In the genomic region with DNA sequence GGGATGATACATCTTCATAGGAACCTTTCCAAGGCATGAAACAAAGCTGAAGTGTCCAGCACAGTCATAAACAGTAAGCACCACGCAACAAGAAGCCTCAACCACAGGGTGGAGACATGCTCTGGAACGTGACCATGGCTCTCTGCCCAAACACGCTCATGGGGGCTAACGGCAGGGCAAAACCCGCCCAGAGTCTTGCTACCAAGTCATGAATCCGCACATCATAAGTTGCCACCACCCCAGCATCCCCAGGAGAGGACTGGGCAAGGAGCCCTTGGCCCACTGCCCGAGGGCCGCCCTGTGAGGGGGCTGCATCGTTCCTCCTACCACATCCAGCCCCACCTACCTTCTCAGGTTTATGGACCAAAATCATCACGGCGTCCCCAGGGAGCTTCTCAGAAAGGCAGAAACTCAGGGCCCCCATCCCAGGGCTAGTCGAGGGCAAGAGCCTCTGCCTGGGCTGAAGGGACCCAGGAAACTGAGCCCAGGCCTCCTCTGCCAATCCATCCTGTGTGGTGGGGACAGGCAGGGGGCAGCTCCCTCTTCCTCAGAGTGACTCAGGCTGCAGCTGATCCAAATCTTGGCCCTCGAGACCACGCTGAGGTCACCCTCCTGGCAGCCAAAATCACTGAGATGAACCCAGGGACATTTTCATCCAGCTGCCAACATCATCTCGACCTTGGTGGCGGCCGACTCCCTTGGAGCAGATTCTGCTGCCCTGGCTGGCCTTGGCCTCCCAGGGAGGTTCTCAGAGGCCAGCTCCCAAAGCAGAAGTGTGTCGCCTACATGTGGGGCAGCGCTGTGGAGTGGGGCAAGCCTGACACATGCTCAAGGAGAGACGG, we compare ENCODE assay signal across 14 cellular contexts. TPM values are rescaled to one million over a fixed set of nuclear protein-coding genes. Genes with fewer than 3 reads are reported as not detected.
DNase-seq lines count a peak whose midpoint lies in the region; ATAC-seq and TF ChIP-seq lines count a peak whose summit lies in the region.
"Had no signal": no experiment of that assay in that cellular context is flagged by ENCODE, and none has a peak within 500 bp of the region (broad histone marks: within the 10 kb centered on the region; RNA-seq: fewer than 3 reads in every experiment).

No MANE protein-coding gene starts in this region.

- DNase-seq in HFFc6 (peak; percentile 14), WERI-Rb-1 (no peak), right cardiac atrium (peak; percentile 52 to 72 (median 64)), tibial nerve (ENCODE audit: low spot score in 2 of 2) (peak; percentile 49 to 70)
- DNase-seq in activated T-helper 1 cell treated with anti-CD3 and anti-CD28 coated beads, Interleukin-12 subunit alpha, Interleukin-12 subunit beta, Interleukin-2, Interleukin-4 antibody, amounts not matched to agents 30 ng/mL and 10 ng/mL and 1 ng/mL, durations not matched to agents 14 hours and 24 hours and 36 hours (ENCODE audit: low spot score) = no peak
- DNase-seq: activated CD8-positive, alpha-beta T cell treated with anti-CD3 and anti-CD28 coated beads for 36 hours; activated naive CD8-positive, alpha-beta T cell treated with anti-CD3 and anti-CD28 coated beads, Interleukin-2, amount 10 ng/mL, durations not matched to agents 7 days and 5 days; DMS153; NCI-H446; T-cell had no signal

- H3K27ac ChIP-seq in WERI-Rb-1 (no peak overlapping the region), right cardiac atrium (ENCODE audit: low read length) (no peak overlapping the region), tibial nerve (peak overlapping the region; percentile 11 to 73 (median 51))
- H3K27ac ChIP-seq: dorsolateral prefrontal cortex had no signal

- TF ChIP-seq POLR2A in tibial nerve (IDR thresholded peaks at IDR 0.05) = no peak

- H3K36me3 Mint-ChIP-seq in HFFc6 (ENCODE audit: low read depth) = no peaks in the 10 kb centered on the region
- H3K36me3 Mint-ChIP-seq in activated T-helper 1 cell treated with anti-CD3 and anti-CD28 coated beads, Interleukin-12 subunit alpha, Interleukin-12 subunit beta, Interleukin-2, Interleukin-4 antibody, amounts not matched to agents 30 ng/mL and 10 ng/mL and 1 ng/mL, durations not matched to agents 14 hours and 24 hours and 36 hours (ENCODE audit: low read depth) = no peaks in the 10 kb centered on the region
- H3K36me3 Mint-ChIP-seq: activated naive CD8-positive, alpha-beta T cell treated with anti-CD3 and anti-CD28 coated beads, Interleukin-2, amount 10 ng/mL, durations not matched to agents 7 days and 5 days; T-cell had no signal

- H3K4me3 ChIP-seq in WERI-Rb-1 (ENCODE audit: low read depth, low read length) = no peak overlapping the region
- H3K4me3 ChIP-seq in right cardiac atrium (ENCODE audit: low read length) = no peak overlapping the region
- no peak overlapping the region for H3K4me3 ChIP-seq in tibial nerve
- H3K4me3 ChIP-seq: dorsolateral prefrontal cortex had no signal

- TF ChIP-seq EP300 in tibial nerve (IDR thresholded peaks at IDR 0.05) = no peak

- WGBS in right cardiac atrium = 40% methylated on average over 20 of the region's 20 CpGs
- 45% methylated on average over 11 to 20 of the region's 20 CpGs for WGBS in tibial nerve, 2 donors

- H3K27me3 Mint-ChIP-seq in HFFc6 (ENCODE audit: insufficient read depth) = peaks cover 9% of the 10 kb centered on the region; the same call in 1 of the 2 replicates
- H3K27me3 Mint-ChIP-seq in activated T-helper 1 cell treated with anti-CD3 and anti-CD28 coated beads, Interleukin-12 subunit alpha, Interleukin-12 subunit beta, Interleukin-2, Interleukin-4 antibody, amounts not matched to agents 30 ng/mL and 10 ng/mL and 1 ng/mL, durations not matched to agents 14 hours and 24 hours and 36 hours (ENCODE audit: insufficient read depth) = no peaks in the 10 kb centered on the region
- H3K27me3 Mint-ChIP-seq: activated naive CD8-positive, alpha-beta T cell treated with anti-CD3 and anti-CD28 coated beads, Interleukin-2, amount 10 ng/mL, durations not matched to agents 7 days and 5 days had no signal

- no peaks in the 10 kb centered on the region; the same call in 1 of the 2 replicates for H3K9me3 Mint-ChIP-seq in HFFc6
- H3K9me3 Mint-ChIP-seq in activated T-helper 1 cell treated with anti-CD3 and anti-CD28 coated beads, Interleukin-12 subunit alpha, Interleukin-12 subunit beta, Interleukin-2, Interleukin-4 antibody, amounts not matched to agents 30 ng/mL and 10 ng/mL and 1 ng/mL, durations not matched to agents 14 hours and 24 hours and 36 hours = no peaks in the 10 kb centered on the region
- H3K9me3 Mint-ChIP-seq: activated CD8-positive, alpha-beta T cell treated with anti-CD3 and anti-CD28 coated beads for 36 hours; activated naive CD8-positive, alpha-beta T cell treated with anti-CD3 and anti-CD28 coated beads, Interleukin-2, amount 10 ng/mL, durations not matched to agents 7 days and 5 days; T-cell had no signal

- TF ChIP-seq CTCF in HFFc6 (IDR thresholded peaks at IDR 0.05) (no peak; the same call in 1 of the 2 replicates), WERI-Rb-1 (IDR thresholded peaks at IDR 0.05; ENCODE audit: low read depth, low read length) (peak; percentile 53), tibial nerve (IDR thresholded peaks at IDR 0.05) (peak in 2 of 5 experiments; percentile 11 to 42)

- peaks cover 3% of the 10 kb centered on the region for H3K4me1 ChIP-seq in right cardiac atrium (ENCODE audit: control insufficient read depth, insufficient read depth, low read length)
- peaks cover 0 to 19% (median 3%) of the 10 kb centered on the region in 4 donors for H3K4me1 ChIP-seq in tibial nerve

- H3K27me3 ChIP-seq in WERI-Rb-1 (ENCODE audit: insufficient read depth, low read depth, severe bottlenecking) (peaks cover 48% of the 10 kb centered on the region), right cardiac atrium (ENCODE audit: control insufficient read depth, insufficient read depth) (no peaks in the 10 kb centered on the region), tibial nerve (no peaks in the 10 kb centered on the region)

- peaks cover 19% of the 10 kb centered on the region for H3K4me1 Mint-ChIP-seq in HFFc6 (ENCODE audit: low read depth)
- H3K4me1 Mint-ChIP-seq in activated T-helper 1 cell treated with anti-CD3 and anti-CD28 coated beads, Interleukin-12 subunit alpha, Interleukin-12 subunit beta, Interleukin-2, Interleukin-4 antibody, amounts not matched to agents 30 ng/mL and 10 ng/mL and 1 ng/mL, durations not matched to agents 14 hours and 24 hours and 36 hours (ENCODE audit: low read depth) = no peaks in the 10 kb centered on the region
- H3K4me1 Mint-ChIP-seq: activated naive CD8-positive, alpha-beta T cell treated with anti-CD3 and anti-CD28 coated beads, Interleukin-2, amount 10 ng/mL, durations not matched to agents 7 days and 5 days; T-cell had no signal

- H3K4me3 Mint-ChIP-seq in HFFc6 = no peak overlapping the region; the same call in 1 of the 2 replicates
- no peak overlapping the region for H3K4me3 Mint-ChIP-seq in activated T-helper 1 cell treated with anti-CD3 and anti-CD28 coated beads, Interleukin-12 subunit alpha, Interleukin-12 subunit beta, Interleukin-2, Interleukin-4 antibody, amounts not matched to agents 30 ng/mL and 10 ng/mL and 1 ng/mL, durations not matched to agents 14 hours and 24 hours and 36 hours
- H3K4me3 Mint-ChIP-seq: activated CD8-positive, alpha-beta T cell treated with anti-CD3 and anti-CD28 coated beads for 36 hours; activated naive CD8-positive, alpha-beta T cell treated with anti-CD3 and anti-CD28 coated beads, Interleukin-2, amount 10 ng/mL, durations not matched to agents 7 days and 5 days; T-cell had no signal

- ATAC-seq in right cardiac atrium = peak; percentile 36 to 63
- ATAC-seq in HG03175 (IDR thresholded peaks at IDR 0.05; ENCODE audit: unreplicated experiment) = no peak
- ATAC-seq in GM19397 (IDR thresholded peaks at IDR 0.05; ENCODE audit: unreplicated experiment) = no peak
- ATAC-seq: activated CD8-positive, alpha-beta T cell treated with anti-CD3 and anti-CD28 coated beads for 36 hours; T-cell had no signal

- intact Hi-C loops in right cardiac atrium (cut with DNase I) = no loop called here
- intact Hi-C loops in activated T-helper 1 cell treated with anti-CD3 and anti-CD28 coated beads, Interleukin-12 subunit alpha, Interleukin-12 subunit beta, Interleukin-2, Interleukin-4 antibody, amounts not matched to agents 30 ng/mL and 10 ng/mL and 1 ng/mL, durations not matched to agents 14 hours and 24 hours and 36 hours (cut with micrococcal nuclease) = loop anchor here (1.0 kb wide), 1 partner anchor 122 kb away; no protein-coding TSS in a partner anchor

- no peaks in the 10 kb centered on the region for H3K36me3 ChIP-seq in WERI-Rb-1
- H3K36me3 ChIP-seq in tibial nerve = no peaks in the 10 kb centered on the region

- H3K27ac Mint-ChIP-seq in HFFc6 = 0 out of 2 replicates have a peak overlapping the region, but pooled peaks have one; percentile 29
- H3K27ac Mint-ChIP-seq in activated T-helper 1 cell treated with anti-CD3 and anti-CD28 coated beads, Interleukin-12 subunit alpha, Interleukin-12 subunit beta, Interleukin-2, Interleukin-4 antibody, amounts not matched to agents 30 ng/mL and 10 ng/mL and 1 ng/mL, durations not matched to agents 14 hours and 24 hours and 36 hours = no peak overlapping the region
- H3K27ac Mint-ChIP-seq: activated CD8-positive, alpha-beta T cell treated with anti-CD3 and anti-CD28 coated beads for 36 hours; activated naive CD8-positive, alpha-beta T cell treated with anti-CD3 and anti-CD28 coated beads, Interleukin-2, amount 10 ng/mL, durations not matched to agents 7 days and 5 days; T-cell had no signal

- H3K9me3 ChIP-seq in WERI-Rb-1 (ENCODE audit: severe bottlenecking) = no peaks in the 10 kb centered on the region
- H3K9me3 ChIP-seq in right cardiac atrium (ENCODE audit: control insufficient read depth, low read length) = no peaks in the 10 kb centered on the region
- H3K9me3 ChIP-seq in tibial nerve = no peaks in the 10 kb centered on the region

RNA-seq across cellular contexts. Expression of a gene that starts 42.6 kb away (rescaled TPM):
- not detected for total RNA-seq in HFFc6 (2021; fragmentation: NEBNext Ultra II Directional; extraction: Animal tissue kit (Norgen Biotek cat#: 25700))
- total RNA-seq in right cardiac atrium (10 to 100 TPM; 29.1 to 39.4 (median 32.3) TPM), tibial nerve (10 to 100 TPM; 11.7 to 14.2 (median 13.4) TPM)
- polyA plus RNA-seq in right cardiac atrium = 22.4 TPM
- total RNA-seq in activated T-helper 1 cell treated with anti-CD3 and anti-CD28 coated beads, Interleukin-12 subunit alpha, Interleukin-12 subunit beta, Interleukin-2, Interleukin-4 antibody, amounts not matched to agents 30 ng/mL and 10 ng/mL and 1 ng/mL, durations not matched to agents 14 hours and 24 hours and 36 hours = 0.12 and 0.21 TPM in 2 replicates
- total RNA-seq: activated CD8-positive, alpha-beta T cell treated with anti-CD3 and anti-CD28 coated beads for 36 hours; activated naive CD8-positive, alpha-beta T cell treated with anti-CD3 and anti-CD28 coated beads, Interleukin-2, amount 10 ng/mL, durations not matched to agents 7 days and 5 days; mononuclear cell; T-cell had no signal

Comparison
In these comparisons a context has a peak if more than half of its experiments do, and no peak if none do; other contexts are left out.
1. DNase-seq: peak in HFFc6 (single experiment), right cardiac atrium (3 of 3) and tibial nerve (2 of 2); none in WERI-Rb-1 (single experiment) and activated T-helper 1 cell treated with anti-CD3 and anti-CD28 coated beads, Interleukin-12 subunit alpha, Interleukin-12 subunit beta, Interleukin-2, Interleukin-4 antibody, amounts not matched to agents 30 ng/mL and 10 ng/mL and 1 ng/mL, durations not matched to agents 14 hours and 24 hours and 36 hours (single experiment).
2. H3K27ac ChIP-seq: peak in tibial nerve (4 of 4); none in WERI-Rb-1 (single experiment) and right cardiac atrium (single experiment).
3. ATAC-seq: peak in right cardiac atrium (2 of 2); none in HG03175 (single experiment) and GM19397 (single experiment).
4. RNA of a gene that starts 42.6 kb away (total RNA-seq): 29.1 to 39.4 TPM in right cardiac atrium and 11.7 to 14.2 TPM in tibial nerve; 0.12 to 0.21 TPM in activated T-helper 1 cell treated with anti-CD3 and anti-CD28 coated beads, Interleukin-12 subunit alpha, Interleukin-12 subunit beta, Interleukin-2, Interleukin-4 antibody, amounts not matched to agents 30 ng/mL and 10 ng/mL and 1 ng/mL, durations not matched to agents 14 hours and 24 hours and 36 hours and not detected in HFFc6; every median in the first group is over 10 times any median in the second.